Comparison of ENCODE assay signal across 7 cellular contexts in genomic region chr17:3992370-3992769, GRCh38.
"Had no signal": no experiment of that assay in that cellular context is flagged by ENCODE, and none has a peak within 500 bp of the region (broad histone marks: within the 10 kb centered on the region; RNA-seq: fewer than 3 reads in every experiment).

No MANE protein-coding gene starts in this region.

- H3K27ac Mint-ChIP-seq: GM23338, H9 had no signal

- H3K4me3 ChIP-seq: GM23338 had no signal

- H3K27me3 Mint-ChIP-seq: IgD-negative memory B cell had no signal

- DNase-seq: H9, HCEC 1CT had no signal

- H2AFZ ChIP-seq: GM23338 had no signal

- FAIRE-seq: H1, H54, HTR-8/SVneo had no signal

- H3K36me3 Mint-ChIP-seq: IgD-negative memory B cell had no signal

- H3K4me3 Mint-ChIP-seq: GM23338, H9, IgD-negative memory B cell had no signal

- ATAC-seq: GM23338 had no signal

- H3K9me3 Mint-ChIP-seq: GM23338 had no signal

- H3K4me2 ChIP-seq: GM23338 had no signal
